1 cellular context compared by ENCODE assay signal in the genomic region with DNA sequence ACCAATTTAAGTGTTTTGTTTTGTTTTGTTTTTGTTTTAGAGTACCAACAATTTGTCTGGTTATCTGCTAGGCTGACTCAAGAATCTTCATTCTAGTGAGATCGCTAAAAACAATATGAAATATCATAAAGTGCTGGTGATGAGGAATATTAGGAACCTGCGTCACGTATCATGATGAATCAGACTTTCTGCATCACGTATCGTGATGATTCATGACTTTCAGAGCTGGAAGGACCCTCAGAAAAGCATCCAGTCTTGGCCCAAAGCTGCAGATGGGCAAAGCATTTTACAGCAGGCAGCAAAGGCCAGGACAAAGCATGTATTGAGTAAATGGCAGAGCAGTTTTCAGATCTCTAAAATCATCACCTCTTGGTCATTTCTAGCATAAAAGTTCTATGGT.
A peak's percentile ranks its signal among the peaks of the same experiment; 100 is the strongest.
TF ChIP-seq lines count a peak whose summit lies in the region.

No MANE protein-coding gene starts in this region.

TF ChIP-seq in SK-N-SH, 30 proteins besides CTCF, POLR2A, EP300 and RAD21 (continued from another document):
- TF ChIP-seq, protein P1, sequence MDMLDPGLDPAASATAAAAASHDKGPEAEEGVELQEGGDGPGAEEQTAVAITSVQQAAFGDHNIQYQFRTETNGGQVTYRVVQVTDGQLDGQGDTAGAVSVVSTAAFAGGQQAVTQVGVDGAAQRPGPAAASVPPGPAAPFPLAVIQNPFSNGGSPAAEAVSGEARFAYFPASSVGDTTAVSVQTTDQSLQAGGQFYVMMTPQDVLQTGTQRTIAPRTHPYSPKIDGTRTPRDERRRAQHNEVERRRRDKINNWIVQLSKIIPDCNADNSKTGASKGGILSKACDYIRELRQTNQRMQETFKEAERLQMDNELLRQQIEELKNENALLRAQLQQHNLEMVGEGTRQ (IDR thresholded peaks at IDR 0.05; ENCODE audit: borderline replicate concordance, low read depth, low read length): no peak
- TF ChIP-seq, protein P2, sequence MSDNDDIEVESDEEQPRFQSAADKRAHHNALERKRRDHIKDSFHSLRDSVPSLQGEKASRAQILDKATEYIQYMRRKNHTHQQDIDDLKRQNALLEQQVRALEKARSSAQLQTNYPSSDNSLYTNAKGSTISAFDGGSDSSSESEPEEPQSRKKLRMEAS (IDR thresholded peaks at IDR 0.05; ENCODE audit: low read depth): 0 out of 2 replicates have a peak, but pooled peaks have one; percentile 26
- peak; percentile 67 for TF ChIP-seq TCF12 (IDR thresholded peaks at IDR 0.05)
- no peak for TF ChIP-seq FOXJ3 (CRISPR knock-in tag; IDR thresholded peaks at IDR 0.05)
- no peak for TF ChIP-seq FOXM1 (IDR thresholded peaks at IDR 0.05; ENCODE audit: low read depth)
- no peak for TF ChIP-seq POLR2AphosphoS5 (IDR thresholded peaks at IDR 0.05; ENCODE audit: low read depth, low read length)
- TF ChIP-seq, protein P3, sequence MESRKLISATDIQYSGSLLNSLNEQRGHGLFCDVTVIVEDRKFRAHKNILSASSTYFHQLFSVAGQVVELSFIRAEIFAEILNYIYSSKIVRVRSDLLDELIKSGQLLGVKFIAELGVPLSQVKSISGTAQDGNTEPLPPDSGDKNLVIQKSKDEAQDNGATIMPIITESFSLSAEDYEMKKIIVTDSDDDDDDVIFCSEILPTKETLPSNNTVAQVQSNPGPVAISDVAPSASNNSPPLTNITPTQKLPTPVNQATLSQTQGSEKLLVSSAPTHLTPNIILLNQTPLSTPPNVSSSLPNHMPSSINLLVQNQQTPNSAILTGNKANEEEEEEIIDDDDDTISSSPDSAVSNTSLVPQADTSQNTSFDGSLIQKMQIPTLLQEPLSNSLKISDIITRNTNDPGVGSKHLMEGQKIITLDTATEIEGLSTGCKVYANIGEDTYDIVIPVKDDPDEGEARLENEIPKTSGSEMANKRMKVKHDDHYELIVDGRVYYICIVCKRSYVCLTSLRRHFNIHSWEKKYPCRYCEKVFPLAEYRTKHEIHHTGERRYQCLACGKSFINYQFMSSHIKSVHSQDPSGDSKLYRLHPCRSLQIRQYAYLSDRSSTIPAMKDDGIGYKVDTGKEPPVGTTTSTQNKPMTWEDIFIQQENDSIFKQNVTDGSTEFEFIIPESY (IDR thresholded peaks at IDR 0.05; ENCODE audit: borderline replicate concordance, low read depth): no peak
- TF ChIP-seq, protein P4, sequence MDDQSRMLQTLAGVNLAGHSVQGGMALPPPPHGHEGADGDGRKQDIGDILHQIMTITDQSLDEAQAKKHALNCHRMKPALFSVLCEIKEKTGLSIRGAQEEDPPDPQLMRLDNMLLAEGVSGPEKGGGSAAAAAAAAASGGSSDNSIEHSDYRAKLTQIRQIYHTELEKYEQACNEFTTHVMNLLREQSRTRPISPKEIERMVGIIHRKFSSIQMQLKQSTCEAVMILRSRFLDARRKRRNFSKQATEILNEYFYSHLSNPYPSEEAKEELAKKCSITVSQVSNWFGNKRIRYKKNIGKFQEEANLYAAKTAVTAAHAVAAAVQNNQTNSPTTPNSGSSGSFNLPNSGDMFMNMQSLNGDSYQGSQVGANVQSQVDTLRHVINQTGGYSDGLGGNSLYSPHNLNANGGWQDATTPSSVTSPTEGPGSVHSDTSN (IDR thresholded peaks at IDR 0.05): peak; percentile 43; the same call in 1 of the 2 replicates
- TF ChIP-seq GABPA (IDR thresholded peaks at IDR 0.05; ENCODE audit: low read depth): no peak
